8 cellular contexts compared by ENCODE assay signal in genomic region chr17:59840329-59840907, GRCh38. TPM values are rescaled to one million over a fixed set of nuclear protein-coding genes. Genes with fewer than 3 reads are reported as not detected.
DNase-seq lines count a peak whose midpoint lies in the region; ATAC-seq and TF ChIP-seq lines count a peak whose summit lies in the region.

No MANE protein-coding gene starts in this region.

- no peaks in the 10 kb centered on the region for H3K9me3 ChIP-seq in NT2/D1 (ENCODE audit: insufficient read depth, low read length)

- H3K4me1 ChIP-seq in NT2/D1 (ENCODE audit: insufficient read depth, insufficient read length), result no peaks in the 10 kb centered on the region

- peak overlapping the region; percentile 51 for H3K4me3 ChIP-seq in NT2/D1 (ENCODE audit: insufficient read length, low read depth)
- peak overlapping the region; percentile 74 for H3K4me3 ChIP-seq in coronary artery

- DNase-seq in EL (peak; percentile 54), NT2/D1 (ENCODE audit: low read depth, low spot score) (peak; percentile 71), coronary artery (ENCODE audit: low spot score) (no peak), activated gamma-delta T cell (lab: John Stamatoyannopoulos, UW) (no peak), amygdala (lab: John Stamatoyannopoulos, UW) (no peak)
- DNase-seq in natural killer cell treated with Interleukin-12 subunit alpha and Interleukin-12 subunit beta and Interleukin-15 and Interleukin-18, amount 100 ng/mL, for 72 hours (ENCODE audit: low spot score), result peak; percentile 72

- peak overlapping the region; percentile 66 for H3K9ac ChIP-seq in NT2/D1 (ENCODE audit: insufficient read length, low read depth)

- H3K36me3 Mint-ChIP-seq in natural killer cell treated with Interleukin-12 subunit alpha and Interleukin-12 subunit beta and Interleukin-15 and Interleukin-18, amount 100 ng/mL, for 72 hours, result peaks cover 48% of the 10 kb centered on the region

- peaks cover 33% of the 10 kb centered on the region for H3K36me3 ChIP-seq in NT2/D1 (ENCODE audit: insufficient read depth, insufficient read length, low read length)

- H3K4me3 Mint-ChIP-seq in natural killer cell treated with Interleukin-12 subunit alpha and Interleukin-12 subunit beta and Interleukin-15 and Interleukin-18, amount 100 ng/mL, for 72 hours, result peak overlapping the region; percentile 99

- peak overlapping the region; percentile 100 for H3K27ac Mint-ChIP-seq in natural killer cell treated with Interleukin-12 subunit alpha and Interleukin-12 subunit beta and Interleukin-15 and Interleukin-18, amount 100 ng/mL, for 72 hours

- no peaks in the 10 kb centered on the region for H3K27me3 ChIP-seq in NT2/D1 (ENCODE audit: insufficient read depth, insufficient read length)

- H3K27ac ChIP-seq in coronary artery, result peak overlapping the region; percentile 91 to 95

- H3K4me1 Mint-ChIP-seq in natural killer cell treated with Interleukin-12 subunit alpha and Interleukin-12 subunit beta and Interleukin-15 and Interleukin-18, amount 100 ng/mL, for 72 hours (ENCODE audit: low read depth in 2 of 2), result peaks cover 64 to 78% of the 10 kb centered on the region in 2 donors

- H3K9me3 Mint-ChIP-seq in natural killer cell treated with Interleukin-12 subunit alpha and Interleukin-12 subunit beta and Interleukin-15 and Interleukin-18, amount 100 ng/mL, for 72 hours, result no peaks in the 10 kb centered on the region

- H3K27me3 Mint-ChIP-seq in natural killer cell treated with Interleukin-12 subunit alpha and Interleukin-12 subunit beta and Interleukin-15 and Interleukin-18, amount 100 ng/mL, for 72 hours, result no peaks in the 10 kb centered on the region

- ATAC-seq in natural killer cell treated with Interleukin-12 subunit alpha and Interleukin-12 subunit beta and Interleukin-15 and Interleukin-18, amount 100 ng/mL, for 72 hours, result no peak
- no peak for ATAC-seq in GM21576 (IDR thresholded peaks at IDR 0.05; ENCODE audit: unreplicated experiment)
- no peak for ATAC-seq in GM18520 (IDR thresholded peaks at IDR 0.05; ENCODE audit: unreplicated experiment)

- TF ChIP-seq CTCF in coronary artery (IDR thresholded peaks at IDR 0.05), result no peak

RNA-seq across cellular contexts. Expression of gene TUBD1, which starts 52.3 kb away (rescaled TPM):
- 10 to 100 TPM; 10.6 to 15.1 TPM for total RNA-seq in natural killer cell treated with Interleukin-12 subunit alpha and Interleukin-12 subunit beta and Interleukin-15 and Interleukin-18, amount 100 ng/mL, for 72 hours

RNA-seq across cellular contexts. Expression of gene RPS6KB1, which starts 52.5 kb away (rescaled TPM):
- 10 to 100 TPM; 50.8 to 95.1 TPM for total RNA-seq in natural killer cell treated with Interleukin-12 subunit alpha and Interleukin-12 subunit beta and Interleukin-15 and Interleukin-18, amount 100 ng/mL, for 72 hours

Comparison
In these comparisons a context has a peak if more than half of its experiments do, and no peak if none do; other contexts are left out.
1. DNase-seq: peak in EL (single experiment), NT2/D1 (single experiment) and natural killer cell treated with Interleukin-12 subunit alpha and Interleukin-12 subunit beta and Interleukin-15 and Interleukin-18, amount 100 ng/mL, for 72 hours (single experiment); none in coronary artery (single experiment), activated gamma-delta T cell (single experiment) and amygdala (0 of 56).